11 cellular contexts compared by ENCODE assay signal in the genomic region with DNA sequence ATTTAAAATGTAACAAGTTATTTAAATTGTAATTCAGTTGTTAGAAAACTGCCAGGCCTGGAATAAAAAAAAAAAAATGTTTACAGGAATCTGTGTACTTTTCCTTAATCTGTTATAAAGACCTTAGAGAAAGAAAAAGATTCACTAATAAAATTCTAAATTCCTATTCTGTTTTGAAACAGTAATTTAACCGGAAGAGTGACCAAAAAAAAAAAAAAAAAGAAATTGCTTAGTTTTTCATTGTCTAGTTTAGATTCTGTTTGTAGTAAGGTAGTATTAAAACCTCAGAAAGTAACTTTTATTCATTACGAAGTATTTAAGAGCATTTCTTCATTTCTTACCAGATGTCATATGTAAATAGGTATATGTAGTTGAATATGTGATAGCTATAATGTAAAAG. TPM values are rescaled to one million over a fixed set of nuclear protein-coding genes. Genes with fewer than 3 reads are reported as not detected.
DNase-seq lines count a peak whose midpoint lies in the region; ATAC-seq and TF ChIP-seq lines count a peak whose summit lies in the region.
"Had no signal": no experiment of that assay in that cellular context is flagged by ENCODE, and none has a peak within 500 bp of the region (broad histone marks: within the 10 kb centered on the region; RNA-seq: fewer than 3 reads in every experiment).

No MANE protein-coding gene starts in this region.

- H3K36me3 Mint-ChIP-seq in brain, result no peaks in the 10 kb centered on the region

- no peaks in the 10 kb centered on the region for H3K27me3 ChIP-seq in AG04450 (ENCODE audit: control insufficient read depth, insufficient read depth, low read length)
- no peaks in the 10 kb centered on the region for H3K27me3 ChIP-seq in HL-60 (ENCODE audit: insufficient read depth, poor library complexity, severe bottlenecking)
- H3K27me3 ChIP-seq in muscle layer of duodenum (ENCODE audit: low read depth, low read length), result no peaks in the 10 kb centered on the region

- CTCF ChIA-PET in AG04450 (lab: Charles Lee), result interaction anchor here (0.7 to 0.9 kb wide), 2 partner anchors 82 to 115 kb away, joined by 3 to 5 read pairs; no protein-coding TSS in a partner anchor

- H3K4me3 ChIP-seq in AG04450 (ENCODE audit: low read depth, low read length), result peak overlapping the region; percentile 74; the same call in 1 of the 2 replicates
- peak overlapping the region; percentile 95 for H3K4me3 ChIP-seq in HL-60 (replicated peaks; ENCODE audit: insufficient read depth, low read length)
- H3K4me3 ChIP-seq in muscle layer of duodenum (ENCODE audit: low read depth in 1 of 2, low read length in 2 of 2), result peak overlapping the region; percentile 86 to 98

- POLR2A ChIA-PET in AG04450 (lab: Yijun Ruan, JAX), result no interaction called here

- H3K4me1 Mint-ChIP-seq in brain, result peaks cover 53% of the 10 kb centered on the region

- H3K36me3 ChIP-seq in muscle layer of duodenum (ENCODE audit: control insufficient read depth in 1 of 2, insufficient read depth in 2 of 2, low read length in 2 of 2), result peaks cover 0 to 8% of the 10 kb centered on the region in 2 donors

- no peak overlapping the region for H3K27ac ChIP-seq in AG04450 (ENCODE audit: low read depth, low read length)
- peak overlapping the region; percentile 94 for H3K27ac ChIP-seq in HL-60 (replicated peaks)
- peak overlapping the region; percentile 99 for H3K27ac ChIP-seq in muscle layer of duodenum (ENCODE audit: low read length)

- H3K9me3 ChIP-seq in AG04450 (ENCODE audit: control insufficient read depth, insufficient read depth, low read length) (no peaks in the 10 kb centered on the region), muscle layer of duodenum (ENCODE audit: control insufficient read depth in 1 of 2, low read length in 2 of 2) (no peaks in the 10 kb centered on the region)

- peaks cover 0 to 9% (median 0%) of the 10 kb centered on the region in 5 experiments for H3K9me3 Mint-ChIP-seq in brain

- peaks cover 7% of the 10 kb centered on the region for H3K27me3 Mint-ChIP-seq in brain

- H3K27ac Mint-ChIP-seq in brain, result peak overlapping the region in 1 of 5 experiments; percentile 98

- DNase-seq in AG04450 (ENCODE audit: low read depth, low spot score), result no peak
- DNase-seq in HL-60 (ENCODE audit: low read depth in 1 of 2, low spot score in 1 of 2), result no peak
- no peak for DNase-seq in iPS-NIHi7 (ENCODE audit: extremely low spot score)
- no peak for DNase-seq in COR-L47 (lab: John Stamatoyannopoulos, UW)
- no peak for DNase-seq in GDM1 (lab: John Stamatoyannopoulos, UW)
- DNase-seq: activated CD4-positive, alpha-beta T cell treated with anti-CD3 and anti-CD28 coated beads for 4 hours; DMS153; stimulated activated CD8-positive, alpha-beta memory T cell treated with anti-CD3 and anti-CD28 coated beads, Interleukin-4, amount 100 ng/mL, for 48 hours had no signal

- TF ChIP-seq CTCF in AG04450 (IDR thresholded peaks at IDR 0.05; ENCODE audit: low read depth, low read length) (no peak), HL-60 (IDR thresholded peaks at IDR 0.05; ENCODE audit: insufficient read depth, low read length) (no peak), brain (conservative IDR thresholded peaks at IDR 0.05) (no peak)

- no peak for ATAC-seq in activated CD4-positive, CD25-positive, alpha-beta regulatory T cell treated with anti-CD3 and anti-CD28 coated beads, Interleukin-2, amount 50 U/mL, for 24 hours

- peaks cover 13 to 17% of the 10 kb centered on the region in 2 donors for H3K4me1 ChIP-seq in muscle layer of duodenum (ENCODE audit: control insufficient read depth in 1 of 2, insufficient read depth in 2 of 2, low read length in 2 of 2)

- peak overlapping the region; percentile 88 to 98 (median 96) for H3K4me3 Mint-ChIP-seq in brain

RNA-seq across cellular contexts. Expression of a gene that starts 2.5 kb away (rescaled TPM):
- polyA plus RNA-seq in AG04450 (2011; rRNA removed) (3.2 and 3.3 TPM in 2 replicates), brain (ENCODE audit: insufficient read depth, low read depth, low replicate concordance) (0.39 TPM)
- polyA minus RNA-seq in AG04450 (2011; rRNA and poly(A)+ RNA removed), result 5.4 and 9.0 TPM in 2 replicates
